ENCODE assay signal across 8 cellular contexts in genomic region chr1:172089768-172090510, GRCh38.
A peak's percentile ranks its signal among the peaks of the same experiment; 100 is the strongest.
DNase-seq lines count a peak whose midpoint lies in the region; ATAC-seq and TF ChIP-seq lines count a peak whose summit lies in the region.

No MANE protein-coding gene starts in this region.

- no peaks in the 10 kb centered on the region for H3K4me1 ChIP-seq in lung (ENCODE audit: control insufficient read depth in 2 of 2, insufficient read depth in 2 of 2, low read length in 2 of 2)

- H3K4me3 Mint-ChIP-seq in central memory CD8-positive, alpha-beta T cell = no peak overlapping the region

- H3K27ac Mint-ChIP-seq in central memory CD8-positive, alpha-beta T cell (ENCODE audit: low read depth) = no peak overlapping the region

- 69 to 79% methylated on average over 7 of the region's 7 CpGs for WGBS in lung, 2 donors

- no peak overlapping the region for H3K27ac ChIP-seq in lung (ENCODE audit: low read depth in 1 of 2, low read length in 1 of 2)

- ATAC-seq in central memory CD8-positive, alpha-beta T cell (replicated peaks; ENCODE audit: extremely low read depth, poor library complexity, severe bottlenecking) = peak; percentile 40
- ATAC-seq in lung (ENCODE audit: insufficient read depth, low FRiP score) = no peak
- no peak for ATAC-seq in GM18858 (IDR thresholded peaks at IDR 0.05; ENCODE audit: unreplicated experiment)

- peak; percentile 62 for TF ChIP-seq CTCF in lung (IDR thresholded peaks at IDR 0.05; ENCODE audit: control extremely low read depth, extremely low read depth)

- DNase-seq in ELF-1 (ENCODE audit: low read depth, low spot score) (peak; percentile 64), HT-29 (ENCODE audit: low spot score) (peak; percentile 83), lung (ENCODE audit: low spot score) (peak; percentile 56), NCI-H2107 (lab: John Stamatoyannopoulos, UW) (no peak)
- DNase-seq in activated CD4-positive, CD25-positive, alpha-beta regulatory T cell treated with anti-CD3 and anti-CD28 coated beads, Interleukin-2, amount 50 U/mL, for 16 hours (ENCODE audit: low read depth, low spot score) = peak; percentile 7
- peak; percentile 21 to 25 for DNase-seq in central memory CD8-positive, alpha-beta T cell (ENCODE audit: low spot score in 2 of 2)
- peak; percentile 18 to 33 for DNase-seq in stimulated activated CD8-positive, alpha-beta memory T cell treated with anti-CD3 and anti-CD28 coated beads, Interleukin-7, amount 100 ng/mL, for 4 hours (ENCODE audit: low read depth in 2 of 2)

- H3K4me1 Mint-ChIP-seq in central memory CD8-positive, alpha-beta T cell = peaks cover 6% of the 10 kb centered on the region

- no peaks in the 10 kb centered on the region for H3K9me3 Mint-ChIP-seq in central memory CD8-positive, alpha-beta T cell

- H3K27me3 ChIP-seq in lung (ENCODE audit: control insufficient read depth, insufficient read depth) = no peaks in the 10 kb centered on the region

- H3K9me3 ChIP-seq in lung (ENCODE audit: control insufficient read depth in 2 of 2, insufficient read depth in 1 of 2, low read length in 1 of 2) = no peaks in the 10 kb centered on the region

- no peaks in the 10 kb centered on the region for H3K27me3 Mint-ChIP-seq in central memory CD8-positive, alpha-beta T cell

- no peak overlapping the region for H3K4me3 ChIP-seq in lung

- no peaks in the 10 kb centered on the region for H3K36me3 ChIP-seq in lung (ENCODE audit: control insufficient read depth in 2 of 2, insufficient read depth in 2 of 2, low read length in 2 of 2)

- peaks cover 1% of the 10 kb centered on the region for H3K36me3 Mint-ChIP-seq in central memory CD8-positive, alpha-beta T cell (ENCODE audit: insufficient read depth)
